Comparison of ENCODE assay signal across 8 cellular contexts in genomic region chr20:44598413-44599290, GRCh38. TPM values are rescaled to one million over a fixed set of nuclear protein-coding genes. Genes with fewer than 3 reads are reported as not detected.
DNase-seq lines count a peak whose midpoint lies in the region; ATAC-seq and FAIRE-seq lines count a peak whose summit lies in the region.

No MANE protein-coding gene starts in this region.

- POLR2A ChIA-PET in activated CD4-positive, alpha-beta memory T cell treated with anti-CD3 and anti-CD28 coated beads for 36 hours (lab: Charles Lee), result no interaction called here
- POLR2A ChIA-PET in activated CD4-positive, alpha-beta memory T cell treated with anti-CD3 and anti-CD28 coated beads, Interleukin-2, amount 10 ng/mL, durations not matched to agents 7 days and 5 days (lab: Charles Lee), result interaction anchor here (0.7 to 1.5 kb wide), 4 partner anchors 11 to 52 kb away, joined by 3 read pairs; no protein-coding TSS in a partner anchor

- H3K9ac ChIP-seq in skeletal muscle tissue (ENCODE audit: low read depth in 1 of 3, low read length in 3 of 3), result peak overlapping the region; percentile 52 to 65 (median 58)

- ATAC-seq in esophagus mucosa (peak; percentile 61), HG03280 (IDR thresholded peaks at IDR 0.05; ENCODE audit: unreplicated experiment) (no peak), GM21367 (IDR thresholded peaks at IDR 0.05; ENCODE audit: unreplicated experiment) (no peak)

- CTCF ChIA-PET in activated CD4-positive, alpha-beta memory T cell treated with anti-CD3 and anti-CD28 coated beads for 36 hours (lab: Charles Lee), result interaction anchor here (0.6 to 2.2 kb wide), 3 partner anchors 11 to 234 kb away, joined by 3 to 25 read pairs (median 3); no protein-coding TSS in a partner anchor
- CTCF ChIA-PET in activated CD4-positive, alpha-beta memory T cell treated with anti-CD3 and anti-CD28 coated beads, Interleukin-2, amount 10 ng/mL, durations not matched to agents 7 days and 5 days (lab: Charles Lee), result interaction anchor here (0.6 to 2.7 kb wide), 8 partner anchors 10 to 214 kb away, joined by 3 to 14 read pairs (median 3); partner anchors contain the start of gene TTPAL

- H3K9me3 ChIP-seq in skeletal muscle tissue (ENCODE audit: control insufficient read depth in 3 of 3, low read length in 3 of 3), result no peaks in the 10 kb centered on the region

- DNase-seq in activated CD4-positive, alpha-beta memory T cell treated with anti-CD3 and anti-CD28 coated beads for 36 hours, result peak; percentile 12
- no peak for DNase-seq in activated CD4-positive, alpha-beta memory T cell treated with anti-CD3 and anti-CD28 coated beads, Interleukin-2, amount 10 ng/mL, durations not matched to agents 7 days and 5 days
- peak; percentile 43 for DNase-seq in RCC 7860 (ENCODE audit: low spot score)
- DNase-seq in NOMO-1 (lab: John Stamatoyannopoulos, UW; ENCODE audit: unreplicated experiment in 2 of 2), result no peak

- H3K4me3 ChIP-seq in skeletal muscle tissue (ENCODE audit: low read length in 3 of 3), result peak overlapping the region in 2 of 3 donors; percentile 27 to 37

- no peak overlapping the region for H3K4me3 Mint-ChIP-seq in activated CD4-positive, alpha-beta memory T cell treated with anti-CD3 and anti-CD28 coated beads for 36 hours
- H3K4me3 Mint-ChIP-seq in activated CD4-positive, alpha-beta memory T cell treated with anti-CD3 and anti-CD28 coated beads, Interleukin-2, amount 10 ng/mL, durations not matched to agents 7 days and 5 days, result no peak overlapping the region

- FAIRE-seq in RCC 7860 (lab: Jason Lieb, UNC), result no peak

- peaks cover 0 to 4% (median 3%) of the 10 kb centered on the region in 3 donors for H3K36me3 ChIP-seq in skeletal muscle tissue (ENCODE audit: control insufficient read depth in 3 of 3, insufficient read depth in 3 of 3, low read length in 3 of 3)

- H3K4me1 ChIP-seq in skeletal muscle tissue (ENCODE audit: control insufficient read depth in 3 of 3, insufficient read depth in 3 of 3, low read length in 3 of 3), result peaks cover 86 to 92% (median 88%) of the 10 kb centered on the region in 3 donors

- peaks cover 7% of the 10 kb centered on the region for H3K4me1 Mint-ChIP-seq in activated CD4-positive, alpha-beta memory T cell treated with anti-CD3 and anti-CD28 coated beads for 36 hours (ENCODE audit: low read depth)
- peaks cover 13% of the 10 kb centered on the region for H3K4me1 Mint-ChIP-seq in activated CD4-positive, alpha-beta memory T cell treated with anti-CD3 and anti-CD28 coated beads, Interleukin-2, amount 10 ng/mL, durations not matched to agents 7 days and 5 days

- H3K27me3 ChIP-seq in skeletal muscle tissue (ENCODE audit: control insufficient read depth in 3 of 3, insufficient read depth in 3 of 3, low read length in 3 of 3), result no peaks in the 10 kb centered on the region

- intact Hi-C loops in activated CD4-positive, alpha-beta memory T cell treated with anti-CD3 and anti-CD28 coated beads for 36 hours (cut with micrococcal nuclease), result no loop called here

- no peaks in the 10 kb centered on the region for H3K9me3 Mint-ChIP-seq in activated CD4-positive, alpha-beta memory T cell treated with anti-CD3 and anti-CD28 coated beads for 36 hours
- no peaks in the 10 kb centered on the region for H3K9me3 Mint-ChIP-seq in activated CD4-positive, alpha-beta memory T cell treated with anti-CD3 and anti-CD28 coated beads, Interleukin-2, amount 10 ng/mL, durations not matched to agents 7 days and 5 days

- peak overlapping the region; percentile 77 for H3K27ac ChIP-seq in skeletal muscle tissue (ENCODE audit: low read depth, low read length)

- no peaks in the 10 kb centered on the region for H3K27me3 Mint-ChIP-seq in activated CD4-positive, alpha-beta memory T cell treated with anti-CD3 and anti-CD28 coated beads for 36 hours
- no peaks in the 10 kb centered on the region for H3K27me3 Mint-ChIP-seq in activated CD4-positive, alpha-beta memory T cell treated with anti-CD3 and anti-CD28 coated beads, Interleukin-2, amount 10 ng/mL, durations not matched to agents 7 days and 5 days

- no peak overlapping the region for H3K27ac Mint-ChIP-seq in activated CD4-positive, alpha-beta memory T cell treated with anti-CD3 and anti-CD28 coated beads for 36 hours
- H3K27ac Mint-ChIP-seq in activated CD4-positive, alpha-beta memory T cell treated with anti-CD3 and anti-CD28 coated beads, Interleukin-2, amount 10 ng/mL, durations not matched to agents 7 days and 5 days, result no peak overlapping the region

- H3K36me3 Mint-ChIP-seq in activated CD4-positive, alpha-beta memory T cell treated with anti-CD3 and anti-CD28 coated beads for 36 hours, result no peaks in the 10 kb centered on the region
- H3K36me3 Mint-ChIP-seq in activated CD4-positive, alpha-beta memory T cell treated with anti-CD3 and anti-CD28 coated beads, Interleukin-2, amount 10 ng/mL, durations not matched to agents 7 days and 5 days (ENCODE audit: low read depth), result no peaks in the 10 kb centered on the region

RNA-seq across cellular contexts. Expression of gene PKIG, which starts 16.3 kb away (rescaled TPM):
- total RNA-seq in activated CD4-positive, alpha-beta memory T cell treated with anti-CD3 and anti-CD28 coated beads for 36 hours, result 1 to 10 TPM; 2.9 to 4.1 TPM
- 1 to 10 TPM; 1.1 to 1.6 TPM for total RNA-seq in activated CD4-positive, alpha-beta memory T cell treated with anti-CD3 and anti-CD28 coated beads, Interleukin-2, amount 10 ng/mL, durations not matched to agents 7 days and 5 days
- 11.3 TPM for total RNA-seq in esophagus mucosa
- total RNA-seq in skeletal muscle tissue, result 37.1 TPM

RNA-seq across cellular contexts. Expression of gene ADA, which starts 52.8 kb away (rescaled TPM):
- total RNA-seq in activated CD4-positive, alpha-beta memory T cell treated with anti-CD3 and anti-CD28 coated beads for 36 hours, result 10 to 100 TPM; 35.7 to 38.0 TPM
- 10 to 100 TPM; 79.0 to 79.7 TPM for total RNA-seq in activated CD4-positive, alpha-beta memory T cell treated with anti-CD3 and anti-CD28 coated beads, Interleukin-2, amount 10 ng/mL, durations not matched to agents 7 days and 5 days
- total RNA-seq in esophagus mucosa, result 21.8 TPM
- total RNA-seq in skeletal muscle tissue, result 3.7 TPM

Comparison
In these comparisons a context has a peak if more than half of its experiments do, and no peak if none do; other contexts are left out.
1. DNase-seq: peak in activated CD4-positive, alpha-beta memory T cell treated with anti-CD3 and anti-CD28 coated beads for 36 hours (single experiment) and RCC 7860 (single experiment); none in activated CD4-positive, alpha-beta memory T cell treated with anti-CD3 and anti-CD28 coated beads, Interleukin-2, amount 10 ng/mL, durations not matched to agents 7 days and 5 days (single experiment) and NOMO-1 (0 of 2).